8 cellular contexts compared by ENCODE assay signal in the genomic region with DNA sequence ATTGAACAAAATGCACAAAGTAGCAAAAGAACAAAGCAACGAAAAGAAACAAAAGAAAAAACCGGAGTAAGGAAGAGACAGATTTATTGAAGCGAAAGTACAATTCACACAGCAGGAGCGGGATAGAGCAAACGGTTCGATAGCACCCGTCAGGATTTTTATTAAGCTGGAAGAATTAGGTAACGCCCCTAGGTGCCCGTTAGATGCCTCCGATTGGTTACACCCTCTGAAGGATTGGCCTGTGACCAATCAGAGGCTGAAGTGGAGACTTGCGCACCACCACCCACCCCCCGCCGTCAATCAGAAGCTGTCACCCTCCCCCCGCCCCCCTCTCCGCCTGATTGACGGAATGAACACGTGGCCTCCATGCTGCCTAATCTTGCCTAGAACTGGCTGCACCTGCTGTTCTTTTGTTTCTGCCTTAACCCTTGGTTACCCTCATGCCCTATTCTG. TPM values are rescaled to one million over a fixed set of nuclear protein-coding genes. Genes with fewer than 3 reads are reported as not detected.
DNase-seq lines count a peak whose midpoint lies in the region; ATAC-seq, FAIRE-seq and TF ChIP-seq lines count a peak whose summit lies in the region.
"Had no signal": no experiment of that assay in that cellular context is flagged by ENCODE, and none has a peak within 500 bp of the region (broad histone marks: within the 10 kb centered on the region; RNA-seq: fewer than 3 reads in every experiment).

No MANE protein-coding gene starts in this region.

- H3K27ac Mint-ChIP-seq in activated naive CD8-positive, alpha-beta T cell treated with anti-CD3 and anti-CD28 coated beads, Interleukin-2, amount 50 U/mL, for 24 hours = no peak overlapping the region
- peak overlapping the region; percentile 4 for H3K27ac Mint-ChIP-seq in nephron progenitor cell

- H3K36me3 ChIP-seq in GM23248 (ENCODE audit: low read depth) (no peaks in the 10 kb centered on the region), spleen (peaks cover 0 to 13% (median 2%) of the 10 kb centered on the region in 6 donors)

- H3K27me3 ChIP-seq in GM23248 (replicated peaks; ENCODE audit: insufficient read depth) (no peaks in the 10 kb centered on the region), spleen (replicated peaks in 1 of 7) (no peaks in the 10 kb centered on the region)

- H3K9ac ChIP-seq in GM23248 = no peak overlapping the region

- H3K4me3 ChIP-seq in GM23248 = no peak overlapping the region
- no peak overlapping the region for H3K4me3 ChIP-seq in spleen

- peaks cover 25% of the 10 kb centered on the region for H3K36me3 Mint-ChIP-seq in activated naive CD8-positive, alpha-beta T cell treated with anti-CD3 and anti-CD28 coated beads, Interleukin-2, amount 50 U/mL, for 24 hours (ENCODE audit: low read depth)
- peaks cover 22% of the 10 kb centered on the region for H3K36me3 Mint-ChIP-seq in nephron progenitor cell (ENCODE audit: low read depth)

- H3K79me2 ChIP-seq in GM23248 (ENCODE audit: insufficient read depth) = peaks cover 24% of the 10 kb centered on the region

- intact Hi-C loops in spleen (cut with DNase I; ENCODE audit: low total_unique reads) = no loop called here

- WGBS in GM23248 (ENCODE audit: low coverage in 1 of 2, low lambda C conversion rate in 2 of 2, missing lambda C conversion rate in 2 of 2), 2 experiments = 89 to 91% methylated on average over 13 to 17 of the region's 17 CpGs
- 87 to 92% (median 91%) methylated on average over 17 of the region's 17 CpGs for WGBS in spleen, 5 donors

- H3K4me3 Mint-ChIP-seq in activated naive CD8-positive, alpha-beta T cell treated with anti-CD3 and anti-CD28 coated beads, Interleukin-2, amount 50 U/mL, for 24 hours = peak overlapping the region; percentile 4
- peak overlapping the region; percentile 97 for H3K4me3 Mint-ChIP-seq in nephron progenitor cell

- DNase-seq in GM23248 = no peak
- DNase-seq in NCI-H187 treated with DMSO at 0.1 percent for 48 hours (lab: John Stamatoyannopoulos, UW) = peak; percentile 14
- DNase-seq in activated naive CD8-positive, alpha-beta T cell treated with anti-CD3 and anti-CD28 coated beads, Interleukin-2, amount 50 U/mL, for 24 hours = no peak
- peak; percentile 33 for DNase-seq in nephron progenitor cell
- DNase-seq in GM12892 (ENCODE audit: insufficient read length) = no peak
- no peak for DNase-seq in stimulated activated CD4-positive, alpha-beta T cell treated with anti-CD3 and anti-CD28 coated beads, Interleukin-4, amount 100 ng/mL, for 24 hours
- DNase-seq in spleen = no peak

- H3K27me3 Mint-ChIP-seq in activated naive CD8-positive, alpha-beta T cell treated with anti-CD3 and anti-CD28 coated beads, Interleukin-2, amount 50 U/mL, for 24 hours = no peaks in the 10 kb centered on the region
- H3K27me3 Mint-ChIP-seq in nephron progenitor cell (ENCODE audit: low read depth, poor library complexity) = peaks cover 23% of the 10 kb centered on the region

- H3K9me3 ChIP-seq in GM23248 (ENCODE audit: low read depth) (no peaks in the 10 kb centered on the region), spleen (no peaks in the 10 kb centered on the region)

- TF ChIP-seq CTCF in nephron progenitor cell (IDR thresholded peaks at IDR 0.05) (no peak), spleen (IDR thresholded peaks at IDR 0.05 in 8 of 11, conservative IDR thresholded peaks at IDR 0.05 in 3 of 11) (no peak)

- ATAC-seq in activated naive CD8-positive, alpha-beta T cell treated with anti-CD3 and anti-CD28 coated beads, Interleukin-2, amount 50 U/mL, for 24 hours = no peak

- H4K20me1 ChIP-seq in GM23248 (ENCODE audit: insufficient read depth) = no peaks in the 10 kb centered on the region

- H3K4me1 Mint-ChIP-seq in activated naive CD8-positive, alpha-beta T cell treated with anti-CD3 and anti-CD28 coated beads, Interleukin-2, amount 50 U/mL, for 24 hours = peaks cover 21% of the 10 kb centered on the region
- peaks cover 15% of the 10 kb centered on the region for H3K4me1 Mint-ChIP-seq in nephron progenitor cell

- H3F3A ChIP-seq in GM23248 (ENCODE audit: insufficient read depth) = no peaks in the 10 kb centered on the region

- no peak overlapping the region for H2AFZ ChIP-seq in GM23248

- TF ChIP-seq POLR2A in GM12892 (IDR thresholded peaks at IDR 0.05; ENCODE audit: low read depth, low read length) = no peak
- no peak for TF ChIP-seq POLR2A in spleen (IDR thresholded peaks at IDR 0.05)

- H3K9me3 Mint-ChIP-seq in activated naive CD8-positive, alpha-beta T cell treated with anti-CD3 and anti-CD28 coated beads, Interleukin-2, amount 50 U/mL, for 24 hours = peaks cover 3% of the 10 kb centered on the region
- H3K9me3 Mint-ChIP-seq in nephron progenitor cell = peaks cover 6% of the 10 kb centered on the region

- in situ Hi-C loops in GM23248 (cut with MboI) = no loop called here

- H3K4me2 ChIP-seq in GM23248 (ENCODE audit: unreplicated experiment) = peak overlapping the region; percentile 77

- H3K27ac ChIP-seq in GM23248 = no peak overlapping the region
- H3K27ac ChIP-seq in spleen = no peak overlapping the region

- H3K9me2 ChIP-seq in GM23248 (ENCODE audit: insufficient read depth) = no peaks in the 10 kb centered on the region

- H3K4me1 ChIP-seq in GM23248 (ENCODE audit: insufficient read depth) (peaks cover 5% of the 10 kb centered on the region; the same call in 1 of the 2 replicates), spleen (peaks cover 0 to 18% (median 10%) of the 10 kb centered on the region in 6 donors)

- no peak for FAIRE-seq in GM12892 (lab: Jason Lieb, UNC)

RNA-seq across cellular contexts. Expression of gene OCM2, which starts 16.8 kb away (rescaled TPM):
- total RNA-seq in GM23248 (2014; rRNA removed; shearing (Covaris generic)) = not detected in 2 replicates
- polyA plus RNA-seq in GM23248 (2016; fragmentation: Nextera tagmentation; extraction: Ambion mirVana) = not detected in 2 replicates
- polyA plus RNA-seq in GM12892 (2012; ENCODE audit: missing spikeins) = not detected
- total RNA-seq in spleen = not detected
- polyA plus RNA-seq in spleen = not detected
- total RNA-seq: epithelial cell of proximal tubule had no signal

Comparison
In these comparisons a context has a peak if more than half of its experiments do, and no peak if none do; other contexts are left out.
1. DNase-seq: peak in NCI-H187 treated with DMSO at 0.1 percent for 48 hours (single experiment) and nephron progenitor cell (single experiment); none in GM23248 (single experiment), activated naive CD8-positive, alpha-beta T cell treated with anti-CD3 and anti-CD28 coated beads, Interleukin-2, amount 50 U/mL, for 24 hours (single experiment), GM12892 (single experiment), stimulated activated CD4-positive, alpha-beta T cell treated with anti-CD3 and anti-CD28 coated beads, Interleukin-4, amount 100 ng/mL, for 24 hours (single experiment) and spleen (single experiment).